In the genomic region with DNA sequence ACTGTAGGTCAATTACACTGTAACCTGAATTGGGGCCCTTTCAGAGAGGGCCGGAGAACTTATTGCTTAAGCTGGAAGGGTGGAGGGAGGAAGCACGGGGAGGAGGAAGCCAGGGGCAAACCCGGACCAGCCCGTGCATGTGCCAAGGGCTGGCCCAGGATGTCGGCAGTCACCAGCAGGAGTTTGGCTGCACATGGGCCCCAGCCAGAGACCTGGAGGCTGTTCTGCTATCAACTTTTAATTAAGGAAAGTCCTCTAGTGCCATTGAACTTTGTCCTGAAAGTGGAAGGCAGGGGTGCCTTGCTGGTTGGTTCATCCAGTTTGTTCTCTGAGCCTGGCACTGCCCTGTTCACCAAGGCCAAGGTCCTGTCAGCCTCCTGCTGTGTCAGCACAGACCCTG, we compare ENCODE assay signal across 16 cellular contexts.
DNase-seq lines count a peak whose midpoint lies in the region; ATAC-seq and TF ChIP-seq lines count a peak whose summit lies in the region.
"Had no signal": no experiment of that assay in that cellular context is flagged by ENCODE, and none has a peak within 500 bp of the region (broad histone marks: within the 10 kb centered on the region; RNA-seq: fewer than 3 reads in every experiment).

No MANE protein-coding gene starts in this region.

- no peak overlapping the region for H3K9ac ChIP-seq in GM23248
- H3K9ac ChIP-seq: KMS-11 had no signal

- no peaks in the 10 kb centered on the region; the same call in 1 of the 2 replicates for H3K9me2 ChIP-seq in GM23248 (ENCODE audit: insufficient read depth)

- H3K9me3 ChIP-seq in RWPE2 (ENCODE audit: severe bottlenecking) = no peaks in the 10 kb centered on the region
- no peaks in the 10 kb centered on the region for H3K9me3 ChIP-seq in osteoblast (ENCODE audit: low read depth, low read length)
- H3K9me3 ChIP-seq in GM23248 (ENCODE audit: low read depth) = no peaks in the 10 kb centered on the region
- H3K9me3 ChIP-seq: Caco-2 had no signal

- H3K27me3 ChIP-seq in RWPE2 (ENCODE audit: insufficient read depth, poor library complexity, severe bottlenecking) (no peaks in the 10 kb centered on the region), foreskin keratinocyte (no peaks in the 10 kb centered on the region), osteoblast (ENCODE audit: insufficient read depth, low read length) (peaks cover 16% of the 10 kb centered on the region), GM23248 (replicated peaks; ENCODE audit: insufficient read depth) (peaks cover 4% of the 10 kb centered on the region; the same call in 1 of the 2 replicates)

- DNase-seq in HPDE6-E6E7 (ENCODE audit: extremely low spot score) (peak; percentile 41), RWPE2 (ENCODE audit: low spot score) (no peak), foreskin keratinocyte (peak in 1 of 2 donors; percentile 38), osteoblast (ENCODE audit: insufficient read length, low spot score, missing footprints) (peak; percentile 26), NCI-H1105 treated with DMSO at 0.1 percent for 48 hours (lab: John Stamatoyannopoulos, UW) (no peak), GM23248 (no peak)
- DNase-seq: Caco-2, DMS153, EL, NCI-H1048, NCI-H2081 treated with DMSO at 0.1 percent for 48 hours, NCI-H510A treated with DMSO at 0.1 percent for 48 hours, NCI-H82, SHP77 treated with DMSO at 0.1 percent for 48 hours had no signal

- no peak overlapping the region for H3K4me3 ChIP-seq in RWPE2 (ENCODE audit: severe bottlenecking)
- H3K4me3 ChIP-seq in osteoblast (ENCODE audit: insufficient read depth, low read length) = no peak overlapping the region
- H3K4me3 ChIP-seq in GM23248 = no peak overlapping the region

- H3F3A ChIP-seq in GM23248 (ENCODE audit: insufficient read depth) = no peaks in the 10 kb centered on the region

- H3K36me3 ChIP-seq in RWPE2 (ENCODE audit: low read depth) (no peaks in the 10 kb centered on the region), osteoblast (ENCODE audit: insufficient read depth, low read length) (no peaks in the 10 kb centered on the region), GM23248 (ENCODE audit: low read depth) (no peaks in the 10 kb centered on the region)

- TF ChIP-seq CTCF in RWPE2 (IDR thresholded peaks at IDR 0.05; ENCODE audit: poor library complexity, severe bottlenecking) (no peak), foreskin keratinocyte (conservative IDR thresholded peaks at IDR 0.05) (no peak), osteoblast (IDR thresholded peaks at IDR 0.05; ENCODE audit: extremely low read depth, low read depth, low read length) (no peak)

- H3K79me2 ChIP-seq in osteoblast (ENCODE audit: insufficient read depth, low read length) (no peaks in the 10 kb centered on the region), GM23248 (ENCODE audit: insufficient read depth) (no peaks in the 10 kb centered on the region)

- H3K27ac ChIP-seq in RWPE2 (ENCODE audit: poor library complexity, severe bottlenecking) (peak overlapping the region; percentile 23), foreskin keratinocyte (no peak overlapping the region), osteoblast (ENCODE audit: low read depth, low read length) (no peak overlapping the region), GM23248 (no peak overlapping the region)
- H3K27ac ChIP-seq: KMS-11 had no signal

- no peak overlapping the region for H2AFZ ChIP-seq in osteoblast (ENCODE audit: low read length)
- H2AFZ ChIP-seq in GM23248 = no peak overlapping the region

- no peak overlapping the region for H3K4me2 ChIP-seq in osteoblast (ENCODE audit: insufficient read depth, low read length)
- no peak overlapping the region for H3K4me2 ChIP-seq in GM23248 (ENCODE audit: unreplicated experiment)
- H3K4me2 ChIP-seq: KMS-11 had no signal

- 39 to 51% methylated on average over 4 to 5 of the region's 5 CpGs for WGBS in GM23248 (ENCODE audit: low coverage in 1 of 2, low lambda C conversion rate in 2 of 2, missing lambda C conversion rate in 2 of 2), 2 experiments

- peaks cover 25% of the 10 kb centered on the region for H3K4me1 ChIP-seq in RWPE2 (ENCODE audit: insufficient read depth, poor library complexity, severe bottlenecking)
- peaks cover 10% of the 10 kb centered on the region for H3K4me1 ChIP-seq in foreskin keratinocyte
- no peaks in the 10 kb centered on the region for H3K4me1 ChIP-seq in osteoblast (ENCODE audit: insufficient read depth, low read length)
- H3K4me1 ChIP-seq in GM23248 (ENCODE audit: insufficient read depth) = no peaks in the 10 kb centered on the region
- H3K4me1 ChIP-seq: Caco-2 had no signal

- in situ Hi-C loops in GM23248 (cut with MboI) = no loop called here

- ATAC-seq in RWPE2 (ENCODE audit: low read depth) = peak; percentile 50
- peak; percentile 18 for ATAC-seq in foreskin keratinocyte
- no peak for ATAC-seq in HG03457 (IDR thresholded peaks at IDR 0.05; ENCODE audit: unreplicated experiment)

- H4K20me1 ChIP-seq in osteoblast (ENCODE audit: insufficient read depth, low read length) (no peaks in the 10 kb centered on the region), GM23248 (ENCODE audit: insufficient read depth) (no peaks in the 10 kb centered on the region)

Comparison
In these comparisons a context has a peak if more than half of its experiments do, and no peak if none do; other contexts are left out.
1. DNase-seq: peak in HPDE6-E6E7 (single experiment) and osteoblast (single experiment); none in RWPE2 (single experiment), NCI-H1105 treated with DMSO at 0.1 percent for 48 hours (single experiment) and GM23248 (single experiment).